Comparison of ENCODE assay signal across 1 cellular context in the genomic region with DNA sequence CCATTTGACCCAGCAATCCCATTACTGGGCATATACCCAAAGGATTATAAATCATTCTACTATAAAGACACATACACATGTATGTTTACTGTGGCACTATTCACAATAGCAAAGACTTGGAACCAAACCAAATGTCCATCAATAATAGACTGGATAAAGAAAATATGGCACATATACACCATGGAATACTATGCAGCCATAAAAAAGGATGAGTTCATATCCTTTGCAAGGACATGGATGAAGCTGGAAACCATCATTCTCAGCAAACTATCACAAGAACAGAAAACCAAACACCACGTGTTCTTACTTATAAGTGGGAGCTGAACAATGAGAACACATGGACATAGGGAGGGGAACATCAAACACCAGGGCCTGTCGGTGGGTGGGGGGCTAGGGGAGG. TPM values are rescaled to one million over a fixed set of nuclear protein-coding genes. Genes with fewer than 3 reads are reported as not detected.
"Had no signal": no experiment of that assay in that cellular context is flagged by ENCODE, and none has a peak within 500 bp of the region (broad histone marks: within the 10 kb centered on the region; RNA-seq: fewer than 3 reads in every experiment).

No MANE protein-coding gene starts in this region.

RNA-seq across cellular contexts. Expression of a gene that starts 34.3 kb away (rescaled TPM):
- total RNA-seq: GM12878 had no signal
- polyA plus RNA-seq: GM12878 had no signal
